10 cellular contexts compared by ENCODE assay signal in genomic region chr6:161233986-161234620, GRCh38. TPM values are rescaled to one million over a fixed set of nuclear protein-coding genes. Genes with fewer than 3 reads are reported as not detected.
A peak's percentile ranks its signal among the peaks of the same experiment; 100 is the strongest.
DNase-seq lines count a peak whose midpoint lies in the region; ATAC-seq and TF ChIP-seq lines count a peak whose summit lies in the region.
"Had no signal": no experiment of that assay in that cellular context is flagged by ENCODE, and none has a peak within 500 bp of the region (broad histone marks: within the 10 kb centered on the region; RNA-seq: fewer than 3 reads in every experiment).

No MANE protein-coding gene starts in this region.

- H3K9me3 ChIP-seq in BE2C (no peaks in the 10 kb centered on the region), SJCRH30 (replicated peaks) (no peaks in the 10 kb centered on the region)

- H3K27ac ChIP-seq in SJCRH30 = no peak overlapping the region

- H3K27me3 ChIP-seq in BE2C (no peaks in the 10 kb centered on the region), SJCRH30 (no peaks in the 10 kb centered on the region)

- H3K4me3 ChIP-seq in BE2C (ENCODE audit: low read depth, low read length) (no peak overlapping the region), SJCRH30 (no peak overlapping the region), fibroblast of the aortic adventitia (ENCODE audit: low read depth, low read length) (no peak overlapping the region)

- H3K4me1 ChIP-seq in BE2C (peaks cover 11% of the 10 kb centered on the region), SJCRH30 (no peaks in the 10 kb centered on the region)

- H3K36me3 ChIP-seq in BE2C = no peaks in the 10 kb centered on the region
- H3K36me3 ChIP-seq in SJCRH30 = peaks cover 8% of the 10 kb centered on the region; the same call in 1 of the 2 replicates

- TF ChIP-seq CTCF in BE2C (IDR thresholded peaks at IDR 0.05; ENCODE audit: low read depth, low read length) = no peak
- TF ChIP-seq CTCF in fibroblast of the aortic adventitia (IDR thresholded peaks at IDR 0.05; ENCODE audit: insufficient read depth, low read length) = no peak

- DNase-seq in BE2C (peak; percentile 65), SJCRH30 (peak; percentile 33 to 46), fibroblast of the aortic adventitia (ENCODE audit: low read depth) (peak; percentile 94), nucleus accumbens (lab: John Stamatoyannopoulos, UW) (peak in 35 of 56 donors; percentile 25 to 85 (median 47))
- DNase-seq: activated CD4-positive, alpha-beta T cell treated with anti-CD3 and anti-CD28 coated beads, Interleukin-2, amount 50 U/mL, for 4 hours; NCI-H1436 treated with DMSO at 0.1 percent for 48 hours had no signal

- no peak for ATAC-seq in GM21723 (IDR thresholded peaks at IDR 0.05; ENCODE audit: unreplicated experiment)
- ATAC-seq in HG02759 (IDR thresholded peaks at IDR 0.05; ENCODE audit: unreplicated experiment) = no peak
- ATAC-seq in GM18519 (IDR thresholded peaks at IDR 0.05; ENCODE audit: low FRiP score, unreplicated experiment) = no peak
- ATAC-seq in GM19452 (IDR thresholded peaks at IDR 0.05; ENCODE audit: unreplicated experiment) = no peak

RNA-seq across cellular contexts. Expression of gene AGPAT4, which starts 39.8 kb away (rescaled TPM):
- 8.2 TPM for polyA plus RNA-seq in BE2C (2012; ENCODE audit: insufficient read depth, insufficient read length, low read depth)
- 13.2 and 16.7 TPM in 2 replicates for total RNA-seq in SJCRH30 (2014; rRNA removed; shearing (Covaris generic))
- 5.5 and 11.6 TPM in 2 replicates for total RNA-seq in fibroblast of the aortic adventitia (ENCODE audit: low replicate concordance)

Comparison
In these comparisons a context has a peak if more than half of its experiments do, and no peak if none do; other contexts are left out.
1. DNase-seq: peak in every context shown above with its lines; median percentile 94 in fibroblast of the aortic adventitia; 65 in BE2C; 47 in nucleus accumbens; 40 in SJCRH30.